In the genomic region with DNA sequence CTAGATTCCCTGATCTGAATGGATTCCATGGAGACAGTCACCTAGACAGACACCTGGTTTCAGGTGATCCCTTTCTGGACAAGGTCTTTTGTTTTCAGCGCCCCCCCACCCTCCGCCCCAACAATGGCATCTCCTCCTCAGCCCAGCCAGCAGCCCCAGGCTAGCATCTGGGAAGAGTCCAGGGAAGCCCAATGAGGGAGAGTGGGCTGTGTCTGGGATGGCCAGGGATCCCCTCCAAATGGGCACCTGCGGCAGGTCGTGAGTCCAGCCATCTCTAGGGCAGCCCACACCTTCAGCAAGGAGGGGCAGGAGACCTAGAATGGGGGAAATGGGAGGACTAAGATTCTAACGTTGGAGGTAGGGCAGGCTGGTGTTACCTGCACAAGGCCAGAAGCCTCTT, we compare ENCODE assay signal across 12 cellular contexts. TPM values are rescaled to one million over a fixed set of nuclear protein-coding genes. Genes with fewer than 3 reads are reported as not detected.
DNase-seq lines count a peak whose midpoint lies in the region; ATAC-seq and TF ChIP-seq lines count a peak whose summit lies in the region.
"Had no signal": no experiment of that assay in that cellular context is flagged by ENCODE, and none has a peak within 500 bp of the region (broad histone marks: within the 10 kb centered on the region; RNA-seq: fewer than 3 reads in every experiment).

No MANE protein-coding gene starts in this region.

- POLR2A ChIA-PET in activated naive CD8-positive, alpha-beta T cell treated with anti-CD3 and anti-CD28 coated beads, Interleukin-2, amount 10 ng/mL, durations not matched to agents 7 days and 5 days (lab: Charles Lee): no interaction called here

- no peak for DNase-seq in activated naive CD8-positive, alpha-beta T cell treated with anti-CD3 and anti-CD28 coated beads, Interleukin-2, amount 10 ng/mL, durations not matched to agents 7 days and 5 days
- DNase-seq in activated naive CD8-positive, alpha-beta T cell treated with anti-CD3 and anti-CD28 coated beads for 36 hours: no peak
- DNase-seq in esophagus muscularis mucosa (ENCODE audit: extremely low spot score) (no peak), neural crest cell (ENCODE audit: low read depth, low spot score) (no peak), uterus (peak; percentile 36 to 42), foreskin fibroblast (no peak), AG08395 (ENCODE audit: low spot score) (no peak)
- DNase-seq: activated CD4-positive, CD25-positive, alpha-beta regulatory T cell; effector memory CD4-positive, alpha-beta T cell; NCI-H2107 had no signal

- H3K27ac ChIP-seq in esophagus muscularis mucosa (replicated peaks in 1 of 4) (peak overlapping the region in 3 of 4 donors; percentile 52 to 65 (median 58)), uterus (peak overlapping the region; percentile 91)

- WGBS in esophagus muscularis mucosa: 67% methylated on average over 5 of the region's 5 CpGs

- H3K4me3 ChIP-seq in esophagus muscularis mucosa: peak overlapping the region; percentile 62 to 76 (median 63)
- H3K4me3 ChIP-seq in uterus: peak overlapping the region; percentile 50 to 87
- H3K4me3 ChIP-seq in foreskin fibroblast (ENCODE audit: low read depth in 1 of 2, low read length in 2 of 2): no peak overlapping the region

- H3K4me1 ChIP-seq in esophagus muscularis mucosa (peaks cover 4 to 35% (median 27%) of the 10 kb centered on the region in 4 donors), uterus (peaks cover 7 to 11% of the 10 kb centered on the region in 2 donors)

- H3K36me3 ChIP-seq in esophagus muscularis mucosa: no peaks in the 10 kb centered on the region
- no peaks in the 10 kb centered on the region for H3K36me3 ChIP-seq in uterus

- no peaks in the 10 kb centered on the region for H3K36me3 Mint-ChIP-seq in activated naive CD8-positive, alpha-beta T cell treated with anti-CD3 and anti-CD28 coated beads, Interleukin-2, amount 10 ng/mL, durations not matched to agents 7 days and 5 days
- H3K36me3 Mint-ChIP-seq in activated naive CD8-positive, alpha-beta T cell treated with anti-CD3 and anti-CD28 coated beads for 36 hours: no peaks in the 10 kb centered on the region
- no peaks in the 10 kb centered on the region for H3K36me3 Mint-ChIP-seq in neural crest cell (ENCODE audit: low read depth)

- peaks cover 1% of the 10 kb centered on the region for H3K4me1 Mint-ChIP-seq in activated naive CD8-positive, alpha-beta T cell treated with anti-CD3 and anti-CD28 coated beads, Interleukin-2, amount 10 ng/mL, durations not matched to agents 7 days and 5 days
- no peaks in the 10 kb centered on the region for H3K4me1 Mint-ChIP-seq in activated naive CD8-positive, alpha-beta T cell treated with anti-CD3 and anti-CD28 coated beads for 36 hours
- H3K4me1 Mint-ChIP-seq in neural crest cell: peaks cover 5% of the 10 kb centered on the region

- no peak for ATAC-seq in activated naive CD8-positive, alpha-beta T cell treated with anti-CD3 and anti-CD28 coated beads, Interleukin-2, amount 10 ng/mL, durations not matched to agents 7 days and 5 days (ENCODE audit: low read depth)
- no peak for ATAC-seq in HG02678 (IDR thresholded peaks at IDR 0.05; ENCODE audit: unreplicated experiment)

- intact Hi-C loops in esophagus muscularis mucosa (cut with DNase I) (loop anchor here (10.0 kb wide), 1 partner anchor 74 kb away; no protein-coding TSS in a partner anchor), uterus (cut with DNase I; ENCODE audit: low total_unique reads) (loop anchor here (5.0 to 10.0 kb wide), 2 partner anchors 226 to 451 kb away; no protein-coding TSS in a partner anchor)

- no peak overlapping the region for H3K27ac Mint-ChIP-seq in activated naive CD8-positive, alpha-beta T cell treated with anti-CD3 and anti-CD28 coated beads, Interleukin-2, amount 10 ng/mL, durations not matched to agents 7 days and 5 days
- no peak overlapping the region for H3K27ac Mint-ChIP-seq in activated naive CD8-positive, alpha-beta T cell treated with anti-CD3 and anti-CD28 coated beads for 36 hours
- no peak overlapping the region for H3K27ac Mint-ChIP-seq in neural crest cell (ENCODE audit: unreplicated experiment)

- H3K27me3 Mint-ChIP-seq in activated naive CD8-positive, alpha-beta T cell treated with anti-CD3 and anti-CD28 coated beads, Interleukin-2, amount 10 ng/mL, durations not matched to agents 7 days and 5 days: peaks cover 54% of the 10 kb centered on the region
- H3K27me3 Mint-ChIP-seq in activated naive CD8-positive, alpha-beta T cell treated with anti-CD3 and anti-CD28 coated beads for 36 hours: peaks cover 59% of the 10 kb centered on the region
- peaks cover 89% of the 10 kb centered on the region for H3K27me3 Mint-ChIP-seq in neural crest cell (ENCODE audit: low read depth)

- H3K9me3 Mint-ChIP-seq in activated naive CD8-positive, alpha-beta T cell treated with anti-CD3 and anti-CD28 coated beads, Interleukin-2, amount 10 ng/mL, durations not matched to agents 7 days and 5 days: no peaks in the 10 kb centered on the region
- H3K9me3 Mint-ChIP-seq in activated naive CD8-positive, alpha-beta T cell treated with anti-CD3 and anti-CD28 coated beads for 36 hours: no peaks in the 10 kb centered on the region
- H3K9me3 Mint-ChIP-seq in neural crest cell: no peaks in the 10 kb centered on the region

- TF ChIP-seq POLR2A in esophagus muscularis mucosa (IDR thresholded peaks at IDR 0.05; ENCODE audit: low read depth): no peak
- TF ChIP-seq POLR2A in uterus (IDR thresholded peaks at IDR 0.05): no peak

- no peaks in the 10 kb centered on the region for H3K9me3 ChIP-seq in esophagus muscularis mucosa
- H3K9me3 ChIP-seq in uterus: no peaks in the 10 kb centered on the region
- H3K9me3 ChIP-seq: SK-N-SH had no signal

- H3K4me3 Mint-ChIP-seq in activated naive CD8-positive, alpha-beta T cell treated with anti-CD3 and anti-CD28 coated beads, Interleukin-2, amount 10 ng/mL, durations not matched to agents 7 days and 5 days: peak overlapping the region; percentile 53
- H3K4me3 Mint-ChIP-seq in activated naive CD8-positive, alpha-beta T cell treated with anti-CD3 and anti-CD28 coated beads for 36 hours: no peak overlapping the region
- peak overlapping the region; percentile 72 for H3K4me3 Mint-ChIP-seq in neural crest cell

- TF ChIP-seq CTCF in esophagus muscularis mucosa (IDR thresholded peaks at IDR 0.05): no peak
- TF ChIP-seq CTCF in neural crest cell (conservative IDR thresholded peaks at IDR 0.05): no peak
- TF ChIP-seq CTCF in uterus (IDR thresholded peaks at IDR 0.05): no peak
- no peak for TF ChIP-seq CTCF in foreskin fibroblast (IDR thresholded peaks at IDR 0.05; ENCODE audit: low read depth, low read length)

- no peak for TF ChIP-seq EP300 in esophagus muscularis mucosa (IDR thresholded peaks at IDR 0.05)

- H3K27me3 ChIP-seq in esophagus muscularis mucosa: peaks cover 0 to 14% (median 0%) of the 10 kb centered on the region in 4 donors
- H3K27me3 ChIP-seq in uterus: no peaks in the 10 kb centered on the region

RNA-seq across cellular contexts. Expression of a gene that starts 1.2 kb away (rescaled TPM):
- total RNA-seq in activated naive CD8-positive, alpha-beta T cell treated with anti-CD3 and anti-CD28 coated beads, Interleukin-2, amount 10 ng/mL, durations not matched to agents 7 days and 5 days: not detected
- total RNA-seq in activated naive CD8-positive, alpha-beta T cell treated with anti-CD3 and anti-CD28 coated beads for 36 hours: not detected
- total RNA-seq in esophagus muscularis mucosa (10 to 100 TPM in 1 of 4 donors, 1 to 10 TPM in 3; 4.6 to 11.5 (median 6.6) TPM), neural crest cell (0.27 and 0.51 TPM in 2 replicates), uterus (10 to 100 TPM; 12.9 to 49.8 (median 27.6) TPM)

Comparison
In these comparisons a context has a peak if more than half of its experiments do, and no peak if none do; other contexts are left out.
1. DNase-seq: peak in uterus (2 of 2); none in activated naive CD8-positive, alpha-beta T cell treated with anti-CD3 and anti-CD28 coated beads, Interleukin-2, amount 10 ng/mL, durations not matched to agents 7 days and 5 days (single experiment), activated naive CD8-positive, alpha-beta T cell treated with anti-CD3 and anti-CD28 coated beads for 36 hours (single experiment), esophagus muscularis mucosa (single experiment), neural crest cell (single experiment), foreskin fibroblast (0 of 2) and AG08395 (single experiment).
2. H3K4me3 ChIP-seq: peak in esophagus muscularis mucosa (4 of 4) and uterus (2 of 2); none in foreskin fibroblast (0 of 2).